Comparison of ENCODE assay signal across 8 cellular contexts in the genomic region with DNA sequence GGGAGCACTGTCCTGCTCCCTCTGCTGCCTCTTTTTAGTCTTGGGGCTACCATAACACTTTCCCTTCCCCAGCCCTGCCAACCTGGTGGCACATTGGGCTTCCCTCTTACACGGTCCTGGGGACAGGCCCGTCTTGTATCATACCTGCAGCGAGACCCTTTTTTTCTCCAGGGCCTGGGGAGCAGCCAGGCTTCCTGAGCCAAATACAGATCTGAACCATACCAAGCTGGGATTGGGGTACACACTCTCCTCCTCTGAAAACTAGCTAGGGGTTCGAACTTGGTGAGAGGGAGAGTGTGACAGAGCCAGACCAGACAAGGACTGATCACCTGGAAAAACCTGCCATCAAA.
DNase-seq lines count a peak whose midpoint lies in the region; ATAC-seq, FAIRE-seq and TF ChIP-seq lines count a peak whose summit lies in the region.
"Not testable (repeated sequence)": the region's sequence is repeated elsewhere in the genome, so short reads cannot be mapped to it uniquely, and the experiment has no call there.

No MANE protein-coding gene starts in this region.

- not testable (repeated sequence) for TF ChIP-seq EP300 in SK-N-SH (IDR thresholded peaks at IDR 0.05; ENCODE audit: borderline replicate concordance in 1 of 2, low read depth in 1 of 2, low read length in 1 of 2); HepG2 (IDR thresholded peaks at IDR 0.05; ENCODE audit: low read depth in 2 of 2, low read length in 2 of 2); HepG2 (CRISPR knock-in tag; IDR thresholded peaks at IDR 0.05; ENCODE audit: borderline replicate concordance)

- POLR2A ChIA-PET in SK-N-SH (lab: Yijun Ruan, JAX); HepG2 (lab: Yijun Ruan, JAX): not testable (repeated sequence)

- CTCF ChIA-PET in SK-N-SH (lab: Yijun Ruan, JAX); HepG2 (lab: Yijun Ruan, JAX; ENCODE audit: low intra/inter-chr PET ratio, low total read pairs): not testable (repeated sequence)

- H3K9me3 Mint-ChIP-seq in activated T-cell treated with anti-CD3 and anti-CD28 coated beads, Interleukin-2, amount 50 U/mL, for 72 hours; stimulated activated naive CD8-positive, alpha-beta T cell treated with anti-CD3 and anti-CD28 coated beads, Interleukin-15, amount 100 ng/mL, for 72 hours: not testable (repeated sequence)

- 94% methylated on average over 4 of the region's 4 CpGs for WGBS in SK-N-SH (ENCODE audit: low lambda C conversion rate)
- 89% methylated on average over 4 of the region's 4 CpGs for WGBS in HepG2 (ENCODE audit: low lambda C conversion rate)

- not testable (repeated sequence) for FAIRE-seq in HepG2 (lab: Jason Lieb, UNC)

- not testable (repeated sequence) for H3K9me2 ChIP-seq in SK-N-SH

- H3K4me3 Mint-ChIP-seq in activated T-cell treated with anti-CD3 and anti-CD28 coated beads, Interleukin-2, amount 50 U/mL, for 72 hours, result peak overlapping the region; percentile 84 to 94
- H3K4me3 Mint-ChIP-seq in stimulated activated naive CD8-positive, alpha-beta T cell treated with anti-CD3 and anti-CD28 coated beads, Interleukin-15, amount 100 ng/mL, for 72 hours, result peak overlapping the region; percentile 98 to 99

- H3K9me3 ChIP-seq in BLaER1; SK-N-SH; breast epithelium; HepG2 (ENCODE audit: low read length); neutrophil: not testable (repeated sequence)

- H3K9ac ChIP-seq in BLaER1, SK-N-SH: not testable (repeated sequence)
- H3K9ac ChIP-seq in HepG2 (ENCODE audit: insufficient read depth, low read depth, low read length), result peak overlapping the region; percentile 95

- peak overlapping the region; percentile 89; the same call in 1 of the 2 replicates for H3K27ac ChIP-seq in BLaER1
- not testable (repeated sequence) for H3K27ac ChIP-seq in SK-N-SH (ENCODE audit: low read depth in 2 of 2, low read length in 1 of 2)
- peak overlapping the region; percentile 94 to 97 for H3K27ac ChIP-seq in breast epithelium
- peak overlapping the region; percentile 93 for H3K27ac ChIP-seq in HepG2 (ENCODE audit: extremely low read length, insufficient read depth, low read length)
- peak overlapping the region; percentile 98 for H3K27ac ChIP-seq in neutrophil

- not testable (repeated sequence) for H3F3A ChIP-seq in SK-N-SH (replicated peaks; ENCODE audit: insufficient read depth)

- H3K79me2 ChIP-seq in SK-N-SH (ENCODE audit: insufficient read depth) (peaks cover 15% of the 10 kb centered on the region; the same call in 1 of the 2 replicates), HepG2 (ENCODE audit: insufficient read depth, low read length) (peaks cover 11% of the 10 kb centered on the region)

- intact Hi-C loops in breast epithelium (cut with DNase I; ENCODE audit: low total_unique reads); HepG2 (cut with micrococcal nuclease; ENCODE audit: unreplicated experiment): not testable (repeated sequence)

- H4K20me1 ChIP-seq in BLaER1; SK-N-SH (ENCODE audit: insufficient read depth); HepG2 (ENCODE audit: insufficient read depth, low read length): not testable (repeated sequence)

- not testable (repeated sequence) for H3K36me3 Mint-ChIP-seq in activated T-cell treated with anti-CD3 and anti-CD28 coated beads, Interleukin-2, amount 50 U/mL, for 72 hours (ENCODE audit: insufficient read depth in 2 of 2)

- not testable (repeated sequence) for H3K27me3 ChIP-seq in BLaER1; SK-N-SH (ENCODE audit: insufficient read depth); breast epithelium; HepG2 (ENCODE audit: control insufficient read depth in 1 of 2, insufficient read depth in 2 of 2, low read length in 2 of 2); neutrophil

- not testable (repeated sequence) for DNase-seq in HFF-Myc (ENCODE audit: extremely low read depth, low read depth); SK-N-SH; activated T-cell treated with anti-CD3 and anti-CD28 coated beads, Interleukin-2, amount 50 U/mL, for 72 hours; breast epithelium (ENCODE audit: low spot score in 2 of 2); HepG2 (ENCODE audit: low spot score); stimulated activated naive CD8-positive, alpha-beta T cell treated with anti-CD3 and anti-CD28 coated beads, Interleukin-15, amount 100 ng/mL, for 72 hours

- BruUV-seq in HepG2 (replicated peaks; lab: Mats Ljungman, UMichigan), result not testable (repeated sequence)

- not testable (repeated sequence) for H3K36me3 ChIP-seq in BLaER1; SK-N-SH (replicated peaks in 1 of 2; ENCODE audit: control insufficient read depth in 1 of 2, insufficient read depth in 2 of 2, low read length in 1 of 2); breast epithelium; HepG2 (replicated peaks in 1 of 2; ENCODE audit: control insufficient read depth in 1 of 2, insufficient read depth in 2 of 2, low read length in 2 of 2); neutrophil

- not testable (repeated sequence) for H2AFZ ChIP-seq in SK-N-SH (ENCODE audit: low read depth); HepG2 (ENCODE audit: low read length)

- not testable (repeated sequence) for TF ChIP-seq POLR2A in breast epithelium (IDR thresholded peaks at IDR 0.05); HepG2 (IDR thresholded peaks at IDR 0.05; ENCODE audit: insufficient read depth in 1 of 2, low read depth in 2 of 2, low read length in 2 of 2)

- not testable (repeated sequence) for H3K4me3 ChIP-seq in BLaER1; SK-N-SH (ENCODE audit: low read depth in 2 of 2, low read length in 1 of 2); neutrophil (ENCODE audit: low read depth in 1 of 2, low read length in 1 of 2)
- H3K4me3 ChIP-seq in HFF-Myc (replicated peaks; ENCODE audit: low read depth, low read length) (peak overlapping the region; percentile 88; the same call in 1 of the 2 replicates), breast epithelium (peak overlapping the region in 1 of 3 donors; percentile 96), HepG2 (replicated peaks in 1 of 3; ENCODE audit: insufficient read depth in 1 of 3, low read depth in 2 of 3, low read length in 3 of 3) (peak overlapping the region in 2 of 3 experiments; percentile 79 to 94; a peak in 3 of 6 replicates)

- ATAC-seq in activated T-cell treated with anti-CD3 and anti-CD28 coated beads, Interleukin-2, amount 50 U/mL, for 72 hours (replicated peaks in 1 of 2); HepG2; stimulated activated naive CD8-positive, alpha-beta T cell treated with anti-CD3 and anti-CD28 coated beads, Interleukin-15, amount 100 ng/mL, for 72 hours: not testable (repeated sequence)

- H3K4me2 ChIP-seq in BLaER1 (peak overlapping the region; percentile 94), SK-N-SH (peak overlapping the region; percentile 93), HepG2 (ENCODE audit: low read depth, low read length) (peak overlapping the region; percentile 97)

- TF ChIP-seq RAD21 in SK-N-SH (IDR thresholded peaks at IDR 0.05; ENCODE audit: low read length); HepG2 (CRISPR knock-in tag; IDR thresholded peaks at IDR 0.05): not testable (repeated sequence)

- H3K4me1 ChIP-seq in BLaER1, result peaks cover 17% of the 10 kb centered on the region
- not testable (repeated sequence) for H3K4me1 ChIP-seq in SK-N-SH (ENCODE audit: control insufficient read depth in 1 of 2, insufficient read depth in 2 of 2, low read depth in 1 of 2, low read length in 1 of 2); breast epithelium
- H3K4me1 ChIP-seq in HepG2 (ENCODE audit: insufficient read depth, low read length), result peaks cover 40% of the 10 kb centered on the region
- H3K4me1 ChIP-seq in neutrophil (ENCODE audit: control insufficient read depth in 1 of 2, insufficient read depth in 1 of 2, low read depth in 1 of 2, low read length in 1 of 2), result peaks cover 24 to 27% of the 10 kb centered on the region in 2 experiments

- TF ChIP-seq CTCF in HFF-Myc (IDR thresholded peaks at IDR 0.05; ENCODE audit: low read depth, low read length, missing control alignments); SK-N-SH (IDR thresholded peaks at IDR 0.05); breast epithelium (IDR thresholded peaks at IDR 0.05); HepG2 (CRISPR knock-in tag; IDR thresholded peaks at IDR 0.05); neutrophil (IDR thresholded peaks at IDR 0.05): not testable (repeated sequence)

- in situ Hi-C loops in HepG2 (cut with HindIII; ENCODE audit: extremely low pct_ligation_motif_present, low pct_unique_long_range_greater_than_20kb), result loop anchor here (25.0 kb wide), 1 partner anchor 141 kb away; a partner anchor contains a TSS

- peaks cover 38% of the 10 kb centered on the region for H3K4me1 Mint-ChIP-seq in activated T-cell treated with anti-CD3 and anti-CD28 coated beads, Interleukin-2, amount 50 U/mL, for 72 hours (ENCODE audit: low read depth)
- H3K4me1 Mint-ChIP-seq in stimulated activated naive CD8-positive, alpha-beta T cell treated with anti-CD3 and anti-CD28 coated beads, Interleukin-15, amount 100 ng/mL, for 72 hours, result peaks cover 39% of the 10 kb centered on the region

- peak overlapping the region; percentile 98 for H3K27ac Mint-ChIP-seq in activated T-cell treated with anti-CD3 and anti-CD28 coated beads, Interleukin-2, amount 50 U/mL, for 72 hours
- H3K27ac Mint-ChIP-seq in stimulated activated naive CD8-positive, alpha-beta T cell treated with anti-CD3 and anti-CD28 coated beads, Interleukin-15, amount 100 ng/mL, for 72 hours, result peak overlapping the region; percentile 99

- not testable (repeated sequence) for H3K27me3 Mint-ChIP-seq in activated T-cell treated with anti-CD3 and anti-CD28 coated beads, Interleukin-2, amount 50 U/mL, for 72 hours (ENCODE audit: low read depth); stimulated activated naive CD8-positive, alpha-beta T cell treated with anti-CD3 and anti-CD28 coated beads, Interleukin-15, amount 100 ng/mL, for 72 hours
